33 cellular contexts compared by ENCODE assay signal in genomic region chr5:32360906-32361305, GRCh38.
"Had no signal": no experiment of that assay in that cellular context is flagged by ENCODE, and none has a peak within 500 bp of the region (broad histone marks: within the 10 kb centered on the region; RNA-seq: fewer than 3 reads in every experiment).

No MANE protein-coding gene starts in this region.

- DNase-seq: activated CD4-positive, alpha-beta memory T cell treated with anti-CD3 and anti-CD28 coated beads for 36 hours; activated CD4-positive, alpha-beta T cell treated with anti-CD3 and anti-CD28 coated beads, Interleukin-2, amount 10 ng/mL, durations not matched to agents 24 days and 14 days; activated CD8-positive, alpha-beta memory T cell treated with anti-CD3 and anti-CD28 coated beads, Interleukin-2, amount 50 U/mL, for 4 hours; activated gamma-delta T cell treated with Interleukin-2 at 50 U/mL for 16 hours; activated naive CD8-positive, alpha-beta T cell treated with anti-CD3 and anti-CD28 coated beads, Interleukin-2, amount 50 U/mL, for 24 hours; activated T-cell treated with anti-CD3 and anti-CD28 coated beads, Interleukin-2, amount 50 U/mL, for 4 hours; dermis blood vessel endothelial cell; effector CD8-positive, alpha-beta T cell; erythroblast; heart left ventricle; hypothalamus; immature natural killer cell; kidney; left colon; natural killer cell; sigmoid colon; small intestine; stimulated activated CD4-positive, alpha-beta T cell treated with anti-CD3 and anti-CD28 coated beads, Interleukin-4, amount 100 ng/mL, for 4 hours; stimulated activated CD8-positive, alpha-beta memory T cell treated with anti-CD3 and anti-CD28 coated beads, Interleukin-4, amount 100 ng/mL, for 48 hours; SW 1271; T-helper 9 cell; tibial artery had no signal

- H3K27me3 ChIP-seq: heart left ventricle, sigmoid colon, suprapubic skin, tibial artery had no signal

- H3K4me1 Mint-ChIP-seq: activated T-helper 17 cell treated with anti-CD3 and anti-CD28 coated beads, Interleukin-2, amount 50 U/mL, for 72 hours; central memory CD8-positive, alpha-beta T cell; immature natural killer cell; memory B cell; natural killer cell; stimulated activated memory B cell treated with anti-CD40 and anti-IgM and Interleukin-4, amounts not matched to agents 10 μg/mL and 1 μg/mL and 100 μg/mL, for 72 hours had no signal

- H3K27ac ChIP-seq: heart left ventricle, sigmoid colon, suprapubic skin, tibial artery, VCaP had no signal

- H3K27ac Mint-ChIP-seq: activated CD4-positive, alpha-beta memory T cell treated with anti-CD3 and anti-CD28 coated beads for 36 hours; activated CD4-positive, alpha-beta T cell treated with anti-CD3 and anti-CD28 coated beads, Interleukin-2, amount 10 ng/mL, durations not matched to agents 24 days and 14 days; activated naive CD8-positive, alpha-beta T cell treated with anti-CD3 and anti-CD28 coated beads, Interleukin-2, amount 50 U/mL, for 24 hours; activated T-helper 17 cell treated with anti-CD3 and anti-CD28 coated beads, Interleukin-2, amount 50 U/mL, for 72 hours; memory B cell; stimulated activated memory B cell treated with anti-CD40 and anti-IgM and Interleukin-4, amounts not matched to agents 10 μg/mL and 1 μg/mL and 100 μg/mL, for 72 hours; T-helper 1 cell treated with Interleukin-12 subunit alpha and Interleukin-12 subunit beta and Interleukin-4 antibody, amounts not matched to agents 30 μg/mL and 1 μg/mL, for 36 hours had no signal

- H3K27me3 Mint-ChIP-seq: activated CD4-positive, alpha-beta memory T cell treated with anti-CD3 and anti-CD28 coated beads for 36 hours; activated CD4-positive, alpha-beta T cell treated with anti-CD3 and anti-CD28 coated beads, Interleukin-2, amount 10 ng/mL, durations not matched to agents 24 days and 14 days; activated naive CD4-positive, alpha-beta T cell treated with anti-CD3 and anti-CD28 coated beads, Interleukin-2, amount 50 U/mL, for 24 hours; activated naive CD8-positive, alpha-beta T cell treated with anti-CD3 and anti-CD28 coated beads, Interleukin-2, amount 50 U/mL, for 24 hours; activated T-helper 17 cell treated with anti-CD3 and anti-CD28 coated beads, Interleukin-2, amount 50 U/mL, for 72 hours; central memory CD8-positive, alpha-beta T cell; memory B cell; stimulated activated memory B cell treated with anti-CD40 and anti-IgM and Interleukin-4, amounts not matched to agents 10 μg/mL and 1 μg/mL and 100 μg/mL, for 72 hours had no signal

- H3K9me3 ChIP-seq: heart left ventricle, sigmoid colon, suprapubic skin, tibial artery had no signal

- H3K4me3 Mint-ChIP-seq: activated CD4-positive, alpha-beta memory T cell treated with anti-CD3 and anti-CD28 coated beads for 36 hours; activated CD4-positive, alpha-beta T cell treated with anti-CD3 and anti-CD28 coated beads, Interleukin-2, amount 10 ng/mL, durations not matched to agents 24 days and 14 days; activated naive CD4-positive, alpha-beta T cell treated with anti-CD3 and anti-CD28 coated beads, Interleukin-2, amount 50 U/mL, for 24 hours; activated naive CD8-positive, alpha-beta T cell treated with anti-CD3 and anti-CD28 coated beads, Interleukin-2, amount 50 U/mL, for 24 hours; activated T-cell treated with anti-CD3 and anti-CD28 coated beads, Interleukin-2, amount 50 U/mL, for 4 hours; activated T-helper 17 cell treated with anti-CD3 and anti-CD28 coated beads, Interleukin-2, amount 50 U/mL, for 72 hours; central memory CD8-positive, alpha-beta T cell; immature natural killer cell; memory B cell; natural killer cell; stimulated activated memory B cell treated with anti-CD40 and anti-IgM and Interleukin-4, amounts not matched to agents 10 μg/mL and 1 μg/mL and 100 μg/mL, for 72 hours; T-helper 1 cell treated with Interleukin-12 subunit alpha and Interleukin-12 subunit beta and Interleukin-4 antibody, amounts not matched to agents 30 μg/mL and 1 μg/mL, for 36 hours had no signal

- FAIRE-seq: bronchial epithelial cell, kidney, small intestine, TTC549 had no signal

- H3K4me1 ChIP-seq: sigmoid colon, suprapubic skin, tibial artery had no signal

- H3K9me3 Mint-ChIP-seq: activated CD4-positive, alpha-beta memory T cell treated with anti-CD3 and anti-CD28 coated beads for 36 hours; activated CD4-positive, alpha-beta T cell treated with anti-CD3 and anti-CD28 coated beads, Interleukin-2, amount 10 ng/mL, durations not matched to agents 24 days and 14 days; activated naive CD4-positive, alpha-beta T cell treated with anti-CD3 and anti-CD28 coated beads, Interleukin-2, amount 50 U/mL, for 24 hours; activated naive CD8-positive, alpha-beta T cell treated with anti-CD3 and anti-CD28 coated beads, Interleukin-2, amount 50 U/mL, for 24 hours; activated T-cell treated with anti-CD3 and anti-CD28 coated beads, Interleukin-2, amount 50 U/mL, for 4 hours; activated T-helper 17 cell treated with anti-CD3 and anti-CD28 coated beads, Interleukin-2, amount 50 U/mL, for 72 hours; central memory CD8-positive, alpha-beta T cell; immature natural killer cell; memory B cell; natural killer cell; stimulated activated memory B cell treated with anti-CD40 and anti-IgM and Interleukin-4, amounts not matched to agents 10 μg/mL and 1 μg/mL and 100 μg/mL, for 72 hours; T-helper 1 cell treated with Interleukin-12 subunit alpha and Interleukin-12 subunit beta and Interleukin-4 antibody, amounts not matched to agents 30 μg/mL and 1 μg/mL, for 36 hours had no signal

- ATAC-seq: activated CD4-positive, CD25-positive, alpha-beta regulatory T cell treated with anti-CD3 and anti-CD28 coated beads, Interleukin-2, amount 50 U/mL, for 24 hours; activated naive CD8-positive, alpha-beta T cell treated with anti-CD3 and anti-CD28 coated beads, Interleukin-2, amount 50 U/mL, for 24 hours; activated T-cell treated with anti-CD3 and anti-CD28 coated beads, Interleukin-2, amount 50 U/mL, for 4 hours; activated T-helper 17 cell treated with anti-CD3 and anti-CD28 coated beads, Interleukin-2, amount 50 U/mL, for 72 hours; heart left ventricle; left colon; natural killer cell; stimulated activated memory B cell treated with anti-CD40 and anti-IgM and Interleukin-4, amounts not matched to agents 10 μg/mL and 1 μg/mL and 100 μg/mL, for 72 hours had no signal

- H3K4me3 ChIP-seq: heart left ventricle, sigmoid colon, suprapubic skin, tibial artery had no signal
